In genomic region chr10:1963341-1963740, GRCh38 we compare ENCODE assay signal across 30 cellular contexts.
"Had no signal": no experiment of that assay in that cellular context is flagged by ENCODE, and none has a peak within 500 bp of the region (broad histone marks: within the 10 kb centered on the region; RNA-seq: fewer than 3 reads in every experiment).

No MANE protein-coding gene starts in this region.

- H3K4me1 Mint-ChIP-seq: activated T-helper 17 cell treated with anti-CD3 and anti-CD28 coated beads, Interleukin-2, amount 50 U/mL, for 72 hours; central memory CD8-positive, alpha-beta T cell had no signal

- H3K27ac Mint-ChIP-seq: activated CD8-positive, alpha-beta T cell treated with anti-CD3 and anti-CD28 coated beads for 36 hours; activated naive CD8-positive, alpha-beta T cell; activated T-helper 17 cell treated with anti-CD3 and anti-CD28 coated beads, Interleukin-2, amount 50 U/mL, for 72 hours; dendritic cell treated with granulocyte-macrophage colony-stimulating factor and Interleukin-4, amounts not matched to agents 40 ng/mL and 50 ng/mL, for 4 days; effector memory CD8-positive, alpha-beta T cell had no signal

- H3K27me3 Mint-ChIP-seq: activated naive CD8-positive, alpha-beta T cell; dendritic cell treated with granulocyte-macrophage colony-stimulating factor and Interleukin-4, amounts not matched to agents 40 ng/mL and 50 ng/mL, for 4 days; effector memory CD8-positive, alpha-beta T cell had no signal

- H3K9me3 Mint-ChIP-seq: activated CD8-positive, alpha-beta T cell treated with anti-CD3 and anti-CD28 coated beads for 36 hours; activated T-cell treated with anti-CD3 and anti-CD28 coated beads, Interleukin-2, amount 50 U/mL, for 4 hours; activated T-helper 17 cell treated with anti-CD3 and anti-CD28 coated beads, Interleukin-2, amount 50 U/mL, for 72 hours; central memory CD8-positive, alpha-beta T cell; dendritic cell treated with granulocyte-macrophage colony-stimulating factor and Interleukin-4, amounts not matched to agents 40 ng/mL and 50 ng/mL, for 4 days had no signal

- H3K4me1 ChIP-seq: esophagus squamous epithelium, gastroesophageal sphincter, heart right ventricle had no signal

- H3K36me3 Mint-ChIP-seq: activated naive CD8-positive, alpha-beta T cell had no signal

- H3K9me3 ChIP-seq: esophagus squamous epithelium, gastroesophageal sphincter, heart right ventricle had no signal

- H3K36me3 ChIP-seq: brain microvascular endothelial cell, esophagus squamous epithelium, gastroesophageal sphincter, heart right ventricle had no signal

- FAIRE-seq: astrocyte, bronchial epithelial cell had no signal

- H3K4me3 ChIP-seq: coronary artery, esophagus squamous epithelium, gastroesophageal sphincter, heart right ventricle had no signal

- H3K27me3 ChIP-seq: brain microvascular endothelial cell, esophagus squamous epithelium, gastroesophageal sphincter had no signal

- H3K4me3 Mint-ChIP-seq: activated CD8-positive, alpha-beta T cell treated with anti-CD3 and anti-CD28 coated beads for 36 hours; activated naive CD8-positive, alpha-beta T cell; activated T-cell treated with anti-CD3 and anti-CD28 coated beads, Interleukin-2, amount 50 U/mL, for 4 hours; activated T-helper 17 cell treated with anti-CD3 and anti-CD28 coated beads, Interleukin-2, amount 50 U/mL, for 72 hours; central memory CD8-positive, alpha-beta T cell; dendritic cell treated with granulocyte-macrophage colony-stimulating factor and Interleukin-4, amounts not matched to agents 40 ng/mL and 50 ng/mL, for 4 days; effector memory CD8-positive, alpha-beta T cell had no signal

- H3K27ac ChIP-seq: brain microvascular endothelial cell, coronary artery, esophagus squamous epithelium, gastroesophageal sphincter, heart right ventricle had no signal

- DNase-seq: activated CD4-positive, alpha-beta T cell treated with anti-CD3 and anti-CD28 coated beads for 4 hours; activated CD4-positive, alpha-beta T cell treated with anti-CD3 and anti-CD28 coated beads, Interleukin-2, amount 50 U/mL, for 1 hour; activated CD4-positive, alpha-beta T cell treated with anti-CD3 and anti-CD28 coated beads, Interleukin-2, amount 50 U/mL, for 48 hours; activated CD4-positive, CD25-positive, alpha-beta regulatory T cell; activated CD4-positive, CD25-positive, alpha-beta regulatory T cell treated with anti-CD3 and anti-CD28 coated beads, Interleukin-2, amount 50 U/mL, for 72 hours; activated CD8-positive, alpha-beta memory T cell treated with anti-CD3 and anti-CD28 coated beads for 24 hours; activated CD8-positive, alpha-beta T cell treated with anti-CD3 and anti-CD28 coated beads for 36 hours; activated effector memory CD4-positive, alpha-beta T cell treated with Interleukin-2 at 50 U/mL for 16 hours; activated gamma-delta T cell treated with Interleukin-2 at 50 U/mL for 16 hours; activated naive CD4-positive, alpha-beta T cell treated with anti-CD3 and anti-CD28 coated beads, Interleukin-2, amount 50 U/mL, for 16 hours; activated naive CD4-positive, alpha-beta T cell treated with Interleukin-2 at 50 U/mL for 16 hours; activated T-cell treated with anti-CD3 and anti-CD28 coated beads, Interleukin-2, amount 50 U/mL, for 4 hours; amniotic stem cell; anterior cingulate cortex; brain microvascular endothelial cell; effector CD4-positive, alpha-beta T cell; effector memory CD8-positive, alpha-beta T cell; erythroblast; esophagus squamous epithelium; foreskin melanocyte; heart right ventricle; T-helper 2 cell had no signal

- ATAC-seq: activated CD8-positive, alpha-beta T cell treated with anti-CD3 and anti-CD28 coated beads for 36 hours; activated T-cell treated with anti-CD3 and anti-CD28 coated beads, Interleukin-2, amount 50 U/mL, for 4 hours; activated T-helper 17 cell treated with anti-CD3 and anti-CD28 coated beads, Interleukin-2, amount 50 U/mL, for 72 hours; effector memory CD8-positive, alpha-beta T cell; gastroesophageal sphincter; heart right ventricle had no signal
